20 cellular contexts compared by ENCODE assay signal in the genomic region with DNA sequence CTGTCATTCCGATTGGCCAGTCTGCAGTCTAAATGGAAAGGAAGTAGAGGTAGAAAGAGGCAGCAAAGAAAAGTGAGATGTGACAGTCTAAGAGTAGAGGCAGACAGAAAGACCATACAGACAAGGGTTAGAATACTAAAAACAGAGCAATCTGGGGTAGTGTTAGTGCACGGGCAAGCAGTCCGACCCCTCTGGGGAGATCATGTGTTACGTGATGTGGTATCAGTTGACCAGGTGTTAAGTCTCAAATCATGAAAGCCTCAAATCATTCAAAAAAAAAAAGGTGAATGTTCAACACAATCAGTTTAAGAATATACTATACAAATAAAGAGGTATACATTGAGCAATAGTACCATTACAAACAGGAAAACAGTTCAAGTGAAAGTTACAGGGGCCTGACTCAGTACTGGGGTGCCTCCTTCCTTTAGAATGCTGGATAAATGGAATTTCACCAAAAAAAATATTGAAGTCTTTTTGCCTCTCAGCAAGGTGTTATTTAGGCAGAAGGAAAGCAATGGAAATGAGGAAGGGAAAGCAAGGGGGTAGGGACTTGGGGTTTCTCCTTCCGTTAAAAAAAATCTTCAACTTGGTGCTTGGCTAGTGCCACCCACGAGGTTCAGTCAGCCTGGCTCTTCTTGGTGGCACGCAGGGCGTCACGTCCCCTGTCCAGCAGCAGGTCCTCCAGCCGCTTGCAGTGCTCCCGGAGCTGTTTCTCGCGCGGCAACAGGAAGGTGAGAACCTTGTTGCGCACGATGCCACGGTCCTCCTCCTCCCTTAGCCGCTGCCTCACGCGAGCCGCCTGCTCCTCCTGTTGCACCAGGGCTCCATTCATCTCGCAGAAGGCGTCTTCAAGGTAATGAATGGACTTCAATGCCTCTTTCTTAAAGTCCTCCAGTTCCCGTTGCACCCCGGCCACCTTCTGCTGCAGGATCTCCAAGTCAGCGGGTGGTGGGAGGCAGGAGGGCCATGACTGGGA. TPM values are rescaled to one million over a fixed set of nuclear protein-coding genes. Genes with fewer than 3 reads are reported as not detected.
"Had no signal": no experiment of that assay in that cellular context is flagged by ENCODE, and none has a peak within 500 bp of the region (broad histone marks: within the 10 kb centered on the region; RNA-seq: fewer than 3 reads in every experiment).

No MANE protein-coding gene starts in this region.

- H3K9me3 ChIP-seq: breast epithelium, esophagus muscularis mucosa, spleen had no signal

- H3K36me3 ChIP-seq: breast epithelium, esophagus muscularis mucosa, spleen had no signal

- DNase-seq: activated CD4-positive, alpha-beta T cell treated with anti-CD3 and anti-CD28 coated beads, Interleukin-2, amount 50 U/mL, for 48 hours; activated gamma-delta T cell; activated naive CD8-positive, alpha-beta T cell treated with anti-CD3 and anti-CD28 coated beads for 36 hours; activated T-cell treated with anti-CD3 and anti-CD28 coated beads, Interleukin-2, amount 50 U/mL, for 48 hours; left colon; occipital lobe; spleen; stimulated activated CD4-positive, alpha-beta T cell treated with anti-CD3 and anti-CD28 coated beads, Interleukin-1b, Interleukin-23, amount 100 ng/mL, for 48 hours; stimulated activated naive CD4-positive, alpha-beta T cell treated with Interleukin-2 at 50 U/mL for 16 hours; trophoblast cell had no signal

- H3K27me3 Mint-ChIP-seq: activated naive CD8-positive, alpha-beta T cell treated with anti-CD3 and anti-CD28 coated beads for 36 hours had no signal

- H3K36me3 Mint-ChIP-seq: activated naive CD8-positive, alpha-beta T cell treated with anti-CD3 and anti-CD28 coated beads for 36 hours; natural killer cell treated with Interleukin-12 subunit alpha and Interleukin-12 subunit beta and Interleukin-15 and Interleukin-18, amount 100 ng/mL, for 72 hours had no signal

- H3K4me3 Mint-ChIP-seq: activated naive CD8-positive, alpha-beta T cell treated with anti-CD3 and anti-CD28 coated beads for 36 hours; natural killer cell treated with Interleukin-12 subunit alpha and Interleukin-12 subunit beta and Interleukin-15 and Interleukin-18, amount 100 ng/mL, for 72 hours had no signal

- H3K9me3 Mint-ChIP-seq: activated naive CD8-positive, alpha-beta T cell treated with anti-CD3 and anti-CD28 coated beads for 36 hours; natural killer cell treated with Interleukin-12 subunit alpha and Interleukin-12 subunit beta and Interleukin-15 and Interleukin-18, amount 100 ng/mL, for 72 hours had no signal

- H3K4me1 ChIP-seq: breast epithelium, esophagus muscularis mucosa had no signal

- H3K27ac ChIP-seq: breast epithelium, esophagus muscularis mucosa, spleen had no signal

- ATAC-seq: activated CD4-positive, CD25-positive, alpha-beta regulatory T cell treated with anti-CD3 and anti-CD28 coated beads, Interleukin-2, amount 50 U/mL, for 24 hours; left colon; natural killer cell treated with Interleukin-12 subunit alpha and Interleukin-12 subunit beta and Interleukin-15 and Interleukin-18, amount 100 ng/mL, for 72 hours; sciatic nerve had no signal

- H3K4me3 ChIP-seq: breast epithelium, esophagus muscularis mucosa, lung, spleen had no signal

- H3K27ac Mint-ChIP-seq: activated naive CD8-positive, alpha-beta T cell treated with anti-CD3 and anti-CD28 coated beads for 36 hours; natural killer cell treated with Interleukin-12 subunit alpha and Interleukin-12 subunit beta and Interleukin-15 and Interleukin-18, amount 100 ng/mL, for 72 hours had no signal

- H3K27me3 ChIP-seq: breast epithelium, spleen had no signal

RNA-seq across cellular contexts. Expression of gene CCDC182, which starts 0.6 kb away (rescaled TPM):
- total RNA-seq: activated naive CD8-positive, alpha-beta T cell treated with anti-CD3 and anti-CD28 coated beads for 36 hours; breast epithelium; esophagus muscularis mucosa; fibroblast of villous mesenchyme; left colon; lung; mucosa of gallbladder; natural killer cell treated with Interleukin-12 subunit alpha and Interleukin-12 subunit beta and Interleukin-15 and Interleukin-18, amount 100 ng/mL, for 72 hours; pulmonary artery endothelial cell; sciatic nerve; spleen; T-helper 2 cell treated with Interferon-gamma antibody and Interleukin-4, amounts not matched to agents 100 ng/mL and 5 ng/mL, for 36 hours had no signal
